Comparison of ENCODE assay signal across 33 cellular contexts in the genomic region with DNA sequence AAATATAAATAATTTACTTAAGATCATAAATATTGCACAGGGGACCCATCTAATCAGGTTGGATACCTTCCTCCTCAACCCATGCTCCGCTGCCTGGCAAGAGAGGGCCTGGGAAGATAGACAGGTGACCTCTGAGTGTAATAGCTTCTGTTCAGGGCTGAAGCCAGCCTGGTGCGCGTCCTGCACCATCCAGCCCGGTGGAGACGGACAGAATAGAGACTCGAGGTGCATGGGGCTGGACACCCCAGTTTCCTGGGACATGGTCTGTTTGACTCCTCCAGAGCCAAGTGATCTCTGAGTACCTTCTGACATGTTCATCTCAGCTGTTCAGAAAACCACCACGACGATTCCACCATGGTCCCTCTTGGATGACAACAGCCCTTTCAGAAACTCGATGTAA.
"Had no signal": no experiment of that assay in that cellular context is flagged by ENCODE, and none has a peak within 500 bp of the region (broad histone marks: within the 10 kb centered on the region; RNA-seq: fewer than 3 reads in every experiment).

No MANE protein-coding gene starts in this region.

- H3K4me1 Mint-ChIP-seq: activated B cell treated with CpG ODN at 0.5 μM for 24 hours; activated T-helper 17 cell treated with anti-CD3 and anti-CD28 coated beads, Interleukin-2, amount 50 U/mL, for 72 hours; T-helper 17 cell had no signal

- H3K36me3 Mint-ChIP-seq: activated naive CD8-positive, alpha-beta T cell had no signal

- H3K27ac Mint-ChIP-seq: activated B cell treated with CpG ODN at 0.5 μM for 24 hours; activated CD8-positive, alpha-beta T cell treated with anti-CD3 and anti-CD28 coated beads for 36 hours; activated naive CD8-positive, alpha-beta T cell; activated T-helper 17 cell treated with anti-CD3 and anti-CD28 coated beads, Interleukin-2, amount 50 U/mL, for 72 hours; T-helper 17 cell; T-helper 2 cell treated with Interferon-gamma antibody and Interleukin-4, amounts not matched to agents 5 μg/mL and 100 μg/mL, for 36 hours had no signal

- H3K36me3 ChIP-seq: adrenal gland, breast epithelium, cardiac muscle cell, colonic mucosa, esophagus squamous epithelium, gastroesophageal sphincter, WERI-Rb-1 had no signal

- H3K27ac ChIP-seq: adrenal gland, body of pancreas, breast epithelium, cardiac muscle cell, colonic mucosa, epithelial cell of prostate, esophagus squamous epithelium, gastroesophageal sphincter, WERI-Rb-1 had no signal

- H3K4me3 Mint-ChIP-seq: activated B cell treated with CpG ODN at 0.5 μM for 24 hours; activated CD8-positive, alpha-beta T cell treated with anti-CD3 and anti-CD28 coated beads for 36 hours; activated naive CD8-positive, alpha-beta T cell; activated T-cell treated with anti-CD3 and anti-CD28 coated beads, Interleukin-2, amount 50 U/mL, for 4 hours; activated T-helper 17 cell treated with anti-CD3 and anti-CD28 coated beads, Interleukin-2, amount 50 U/mL, for 72 hours; T-helper 17 cell; T-helper 2 cell treated with Interferon-gamma antibody and Interleukin-4, amounts not matched to agents 5 μg/mL and 100 μg/mL, for 36 hours had no signal

- ATAC-seq: activated CD4-positive, CD25-positive, alpha-beta regulatory T cell treated with anti-CD3 and anti-CD28 coated beads, Interleukin-2, amount 50 U/mL, for 24 hours; activated CD8-positive, alpha-beta T cell treated with anti-CD3 and anti-CD28 coated beads for 36 hours; activated T-cell treated with anti-CD3 and anti-CD28 coated beads, Interleukin-2, amount 50 U/mL, for 4 hours; activated T-helper 17 cell treated with anti-CD3 and anti-CD28 coated beads, Interleukin-2, amount 50 U/mL, for 72 hours; body of pancreas; gastroesophageal sphincter; T-helper 17 cell had no signal

- DNase-seq: activated B cell treated with CpG ODN at 0.5 μM for 24 hours; activated CD4-positive, alpha-beta T cell treated with anti-CD3 and anti-CD28 coated beads for 48 hours; activated CD4-positive, alpha-beta T cell treated with anti-CD3 and anti-CD28 coated beads, Interleukin-2, amount 50 U/mL, for 1 hour; activated CD4-positive, alpha-beta T cell treated with anti-CD3 and anti-CD28 coated beads, Interleukin-2, amount 50 U/mL, for 48 hours; activated CD8-positive, alpha-beta memory T cell treated with anti-CD3 and anti-CD28 coated beads for 24 hours; activated CD8-positive, alpha-beta T cell treated with anti-CD3 and anti-CD28 coated beads for 36 hours; activated effector memory CD4-positive, alpha-beta T cell treated with Interleukin-2 at 50 U/mL for 16 hours; activated gamma-delta T cell treated with Interleukin-2 at 50 U/mL for 16 hours; activated naive CD4-positive, alpha-beta T cell treated with anti-CD3 and anti-CD28 coated beads, Interleukin-2, amount 50 U/mL, for 16 hours; activated naive CD4-positive, alpha-beta T cell treated with Interleukin-2 at 50 U/mL for 16 hours; activated T-cell treated with anti-CD3 and anti-CD28 coated beads, Interleukin-2, amount 50 U/mL, for 4 hours; adrenal gland; amygdala; aorta; body of pancreas; central memory CD4-positive, alpha-beta T cell; cerebellar nuclear complex; colonic mucosa; effector CD8-positive, alpha-beta T cell; esophagus squamous epithelium; foreskin melanocyte; T-helper 1 cell; T-helper 17 cell; T1000; WERI-Rb-1 had no signal

- H3K4me3 ChIP-seq: adrenal gland, body of pancreas, breast epithelium, cardiac muscle cell, colonic mucosa, esophagus squamous epithelium, gastroesophageal sphincter had no signal

- H3K27me3 ChIP-seq: adrenal gland, body of pancreas, cardiac muscle cell, colonic mucosa, esophagus squamous epithelium, gastroesophageal sphincter had no signal

- H3K4me1 ChIP-seq: adrenal gland, body of pancreas, breast epithelium, colonic mucosa, esophagus squamous epithelium, gastroesophageal sphincter had no signal

- H3K9me3 ChIP-seq: adrenal gland, body of pancreas, breast epithelium, colonic mucosa, esophagus squamous epithelium, gastroesophageal sphincter had no signal

- H3K9me3 Mint-ChIP-seq: activated B cell treated with CpG ODN at 0.5 μM for 24 hours; activated CD8-positive, alpha-beta T cell treated with anti-CD3 and anti-CD28 coated beads for 36 hours; activated T-cell treated with anti-CD3 and anti-CD28 coated beads, Interleukin-2, amount 50 U/mL, for 4 hours; T-helper 2 cell treated with Interferon-gamma antibody and Interleukin-4, amounts not matched to agents 5 μg/mL and 100 μg/mL, for 36 hours had no signal
